Comparison of ENCODE assay signal across 25 cellular contexts in genomic region chr6:134951494-134952263, GRCh38. TPM values are rescaled to one million over a fixed set of nuclear protein-coding genes. Genes with fewer than 3 reads are reported as not detected.
"Had no signal": no experiment of that assay in that cellular context is flagged by ENCODE, and none has a peak within 500 bp of the region (broad histone marks: within the 10 kb centered on the region; RNA-seq: fewer than 3 reads in every experiment).

No MANE protein-coding gene starts in this region.

- DNase-seq: Karpas-422, KG1, MG63, NCI-H1092, NCI-H1105 treated with DMSO at 0.1 percent for 48 hours, NCI-H1417 treated with DMSO at 0.1 percent for 48 hours, NCI-H146, NCI-H1694 treated with DMSO at 0.1 percent for 48 hours, NCI-H1930, NCI-H2081, NCI-H2107, NCI-H2227 treated with DMSO at 0.1 percent for 48 hours, NCI-H524, NCI-H526 treated with DMSO at 0.1 percent for 48 hours, NCI-H748 treated with DMSO at 0.1 percent for 48 hours, PC-3, SHP77, SW 1271 had no signal

- H3K36me3 ChIP-seq: MG63 had no signal

- H3K9me3 ChIP-seq: MG63, SK-N-SH had no signal

- H3K4me3 ChIP-seq: MG63 had no signal

- H3K27ac ChIP-seq: HL-60, RWPE1 had no signal

- H3K27me3 ChIP-seq: MG63 had no signal

- ATAC-seq: Panc1, PC-3 had no signal

RNA-seq across cellular contexts. Expression of gene ALDH8A1, which starts 1.8 kb away (rescaled TPM):
- total RNA-seq: NCI-H460, OCI-LY7, SK-MEL-5 had no signal
